ENCODE assay signal across 1 cellular context in the genomic region with DNA sequence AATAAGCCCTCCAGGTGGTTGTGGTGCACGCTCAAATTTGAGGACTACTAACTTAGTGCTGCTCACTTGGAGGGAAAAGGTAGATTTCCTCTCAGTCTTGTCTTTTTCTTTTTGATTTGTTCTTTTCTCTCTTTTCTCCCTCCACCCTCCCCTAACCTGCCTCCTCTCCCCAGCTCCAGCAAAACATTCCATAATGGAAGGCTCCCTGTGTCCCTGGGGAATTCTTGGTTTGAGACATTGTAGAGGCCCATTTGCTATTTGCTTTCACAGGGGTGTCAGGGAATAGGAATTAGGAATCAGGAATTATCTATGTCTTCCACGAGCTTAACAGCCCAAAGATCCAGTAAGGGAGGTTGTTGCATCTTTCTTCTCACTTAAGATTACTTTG.
TF ChIP-seq lines count a peak whose summit lies in the region.

No MANE protein-coding gene starts in this region.

TF ChIP-seq in WTC11, 78 proteins besides CTCF, POLR2A, EP300 and RAD21 (continued from another document):
- TF ChIP-seq, protein P1, sequence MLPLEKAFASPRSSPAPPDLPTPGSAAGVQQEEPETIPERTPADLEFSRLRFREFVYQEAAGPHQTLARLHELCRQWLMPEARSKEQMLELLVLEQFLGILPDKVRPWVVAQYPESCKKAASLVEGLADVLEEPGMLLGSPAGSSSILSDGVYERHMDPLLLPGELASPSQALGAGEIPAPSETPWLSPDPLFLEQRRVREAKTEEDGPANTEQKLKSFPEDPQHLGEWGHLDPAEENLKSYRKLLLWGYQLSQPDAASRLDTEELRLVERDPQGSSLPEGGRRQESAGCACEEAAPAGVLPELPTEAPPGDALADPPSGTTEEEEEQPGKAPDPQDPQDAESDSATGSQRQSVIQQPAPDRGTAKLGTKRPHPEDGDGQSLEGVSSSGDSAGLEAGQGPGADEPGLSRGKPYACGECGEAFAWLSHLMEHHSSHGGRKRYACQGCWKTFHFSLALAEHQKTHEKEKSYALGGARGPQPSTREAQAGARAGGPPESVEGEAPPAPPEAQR (CRISPR knock-in tag; IDR thresholded peaks at IDR 0.05), result no peak
- TF ChIP-seq ETV6 (CRISPR knock-in tag; IDR thresholded peaks at IDR 0.05), result no peak
- no peak for TF ChIP-seq NFATC4 (CRISPR knock-in tag; IDR thresholded peaks at IDR 0.05)
- TF ChIP-seq, protein P2, sequence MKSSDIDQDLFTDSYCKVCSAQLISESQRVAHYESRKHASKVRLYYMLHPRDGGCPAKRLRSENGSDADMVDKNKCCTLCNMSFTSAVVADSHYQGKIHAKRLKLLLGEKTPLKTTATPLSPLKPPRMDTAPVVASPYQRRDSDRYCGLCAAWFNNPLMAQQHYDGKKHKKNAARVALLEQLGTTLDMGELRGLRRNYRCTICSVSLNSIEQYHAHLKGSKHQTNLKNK (CRISPR knock-in tag; IDR thresholded peaks at IDR 0.05), result no peak
- TF ChIP-seq NR1H2 (CRISPR knock-in tag; IDR thresholded peaks at IDR 0.05), result no peak
- TF ChIP-seq ZNF121 (CRISPR knock-in tag; IDR thresholded peaks at IDR 0.05), result no peak
